24 cellular contexts compared by ENCODE assay signal in the genomic region with DNA sequence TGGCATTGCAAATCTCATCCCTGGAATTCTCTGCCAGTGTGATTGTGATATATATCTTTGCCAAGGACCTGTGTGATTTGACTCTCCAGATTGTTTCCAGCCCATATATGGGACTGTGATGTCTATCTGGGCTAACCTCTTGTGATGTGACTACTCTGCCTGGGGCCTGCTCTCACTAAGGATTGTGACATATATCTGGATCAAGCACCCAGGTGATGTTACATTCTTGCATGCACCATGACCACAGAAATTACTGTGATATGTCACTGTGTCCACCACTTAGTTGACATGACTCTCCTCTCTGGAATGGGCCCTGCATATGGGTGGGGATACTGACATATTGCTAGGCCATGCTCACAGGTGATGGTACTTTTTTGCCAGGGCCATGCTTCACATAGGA.
DNase-seq lines count a peak whose midpoint lies in the region; ATAC-seq lines count a peak whose summit lies in the region.
"Had no signal": no experiment of that assay in that cellular context is flagged by ENCODE, and none has a peak within 500 bp of the region (broad histone marks: within the 10 kb centered on the region; RNA-seq: fewer than 3 reads in every experiment).

No MANE protein-coding gene starts in this region.

- no peak overlapping the region for H3K4me3 Mint-ChIP-seq in stimulated activated naive CD8-positive, alpha-beta T cell treated with anti-CD3 and anti-CD28 coated beads, Interleukin-15, amount 100 ng/mL, for 72 hours
- H3K4me3 Mint-ChIP-seq in activated T-helper 17 cell treated with anti-CD3 and anti-CD28 coated beads, Interleukin-2, amount 50 U/mL, for 72 hours, result no peak overlapping the region
- H3K4me3 Mint-ChIP-seq in stimulated activated effector memory CD8-positive, alpha-beta T cell treated with anti-CD3 and anti-CD28 coated beads, Interleukin-12 subunit alpha, Interleukin-12 subunit beta, amount 100 ng/mL, for 72 hours, result no peak overlapping the region
- H3K4me3 Mint-ChIP-seq in activated CD4-positive, alpha-beta memory T cell treated with anti-CD3 and anti-CD28 coated beads for 36 hours, result no peak overlapping the region
- H3K4me3 Mint-ChIP-seq: CD14-positive monocyte; CD4-positive, alpha-beta memory T cell; CD4-positive, CD25-positive, alpha-beta regulatory T cell; CD8-positive, alpha-beta memory T cell had no signal

- CTCF ChIA-PET in activated CD4-positive, alpha-beta memory T cell treated with anti-CD3 and anti-CD28 coated beads for 36 hours (lab: Charles Lee), result no interaction called here

- intact Hi-C loops in activated CD4-positive, alpha-beta memory T cell treated with anti-CD3 and anti-CD28 coated beads for 36 hours (cut with micrococcal nuclease), result no loop called here

- no peaks in the 10 kb centered on the region for H3K27me3 Mint-ChIP-seq in stimulated activated naive CD8-positive, alpha-beta T cell treated with anti-CD3 and anti-CD28 coated beads, Interleukin-15, amount 100 ng/mL, for 72 hours
- H3K27me3 Mint-ChIP-seq in activated T-helper 17 cell treated with anti-CD3 and anti-CD28 coated beads, Interleukin-2, amount 50 U/mL, for 72 hours, result no peaks in the 10 kb centered on the region
- H3K27me3 Mint-ChIP-seq in activated CD4-positive, alpha-beta memory T cell treated with anti-CD3 and anti-CD28 coated beads for 36 hours, result no peaks in the 10 kb centered on the region
- H3K27me3 Mint-ChIP-seq: CD4-positive, alpha-beta memory T cell; CD4-positive, CD25-positive, alpha-beta regulatory T cell; CD8-positive, alpha-beta memory T cell had no signal

- DNase-seq in stimulated activated naive CD8-positive, alpha-beta T cell treated with anti-CD3 and anti-CD28 coated beads, Interleukin-15, amount 100 ng/mL, for 72 hours, result no peak
- no peak for DNase-seq in stimulated activated naive CD8-positive, alpha-beta T cell treated with anti-CD3 and anti-CD28 coated beads, Interleukin-15, Interleukin-2, amounts not matched to agents 100 U/mL and 50 U/mL, for 24 hours
- no peak for DNase-seq in stimulated activated effector memory CD8-positive, alpha-beta T cell treated with anti-CD3 and anti-CD28 coated beads, Interleukin-12 subunit alpha, Interleukin-12 subunit beta, amount 100 ng/mL, for 72 hours (ENCODE audit: low spot score in 2 of 2)
- no peak for DNase-seq in activated CD4-positive, alpha-beta memory T cell treated with anti-CD3 and anti-CD28 coated beads for 36 hours
- DNase-seq: 8988T; ACHN; BE2C; C1 segment of cervical spinal cord; CD4-positive, alpha-beta memory T cell; CD4-positive, CD25-positive, alpha-beta regulatory T cell; CD8-positive, alpha-beta memory T cell; COR-L47; DMS 273 treated with DMSO at 0.1 percent for 48 hours; DMS153; DMS53; DMS79; DND-41; EL; GDM1 had no signal

- H3K36me3 Mint-ChIP-seq in activated T-helper 17 cell treated with anti-CD3 and anti-CD28 coated beads, Interleukin-2, amount 50 U/mL, for 72 hours (ENCODE audit: low read depth), result no peaks in the 10 kb centered on the region
- H3K36me3 Mint-ChIP-seq in stimulated activated effector memory CD8-positive, alpha-beta T cell treated with anti-CD3 and anti-CD28 coated beads, Interleukin-12 subunit alpha, Interleukin-12 subunit beta, amount 100 ng/mL, for 72 hours, result no peaks in the 10 kb centered on the region
- no peaks in the 10 kb centered on the region for H3K36me3 Mint-ChIP-seq in activated CD4-positive, alpha-beta memory T cell treated with anti-CD3 and anti-CD28 coated beads for 36 hours
- H3K36me3 Mint-ChIP-seq: CD14-positive monocyte; CD4-positive, alpha-beta memory T cell; CD4-positive, CD25-positive, alpha-beta regulatory T cell; CD8-positive, alpha-beta memory T cell had no signal

- H3K4me1 Mint-ChIP-seq in stimulated activated naive CD8-positive, alpha-beta T cell treated with anti-CD3 and anti-CD28 coated beads, Interleukin-15, amount 100 ng/mL, for 72 hours, result no peaks in the 10 kb centered on the region
- no peaks in the 10 kb centered on the region for H3K4me1 Mint-ChIP-seq in activated T-helper 17 cell treated with anti-CD3 and anti-CD28 coated beads, Interleukin-2, amount 50 U/mL, for 72 hours
- no peaks in the 10 kb centered on the region for H3K4me1 Mint-ChIP-seq in stimulated activated effector memory CD8-positive, alpha-beta T cell treated with anti-CD3 and anti-CD28 coated beads, Interleukin-12 subunit alpha, Interleukin-12 subunit beta, amount 100 ng/mL, for 72 hours
- H3K4me1 Mint-ChIP-seq in activated CD4-positive, alpha-beta memory T cell treated with anti-CD3 and anti-CD28 coated beads for 36 hours (ENCODE audit: low read depth), result no peaks in the 10 kb centered on the region
- H3K4me1 Mint-ChIP-seq: CD14-positive monocyte; CD4-positive, alpha-beta memory T cell; CD4-positive, CD25-positive, alpha-beta regulatory T cell; CD8-positive, alpha-beta memory T cell had no signal

- POLR2A ChIA-PET in activated CD4-positive, alpha-beta memory T cell treated with anti-CD3 and anti-CD28 coated beads for 36 hours (lab: Charles Lee), result no interaction called here

- peak; percentile 39 for ATAC-seq in stimulated activated naive CD8-positive, alpha-beta T cell treated with anti-CD3 and anti-CD28 coated beads, Interleukin-15, amount 100 ng/mL, for 72 hours
- ATAC-seq in stimulated activated naive CD8-positive, alpha-beta T cell treated with anti-CD3 and anti-CD28 coated beads, Interleukin-15, Interleukin-2, amounts not matched to agents 100 U/mL and 50 U/mL, for 24 hours, result no peak
- peak; percentile 28 for ATAC-seq in activated T-helper 17 cell treated with anti-CD3 and anti-CD28 coated beads, Interleukin-2, amount 50 U/mL, for 72 hours (replicated peaks)
- ATAC-seq in stimulated activated effector memory CD8-positive, alpha-beta T cell treated with anti-CD3 and anti-CD28 coated beads, Interleukin-12 subunit alpha, Interleukin-12 subunit beta, amount 100 ng/mL, for 72 hours, result peak; percentile 43
- no peak for ATAC-seq in HG03175 (IDR thresholded peaks at IDR 0.05; ENCODE audit: unreplicated experiment)
- no peak for ATAC-seq in GM18909 (IDR thresholded peaks at IDR 0.05; ENCODE audit: poor library complexity, unreplicated experiment)
- ATAC-seq: GM12878 had no signal

- H3K9me3 Mint-ChIP-seq in stimulated activated naive CD8-positive, alpha-beta T cell treated with anti-CD3 and anti-CD28 coated beads, Interleukin-15, amount 100 ng/mL, for 72 hours, result peaks cover 9% of the 10 kb centered on the region in 2 donors
- H3K9me3 Mint-ChIP-seq in activated T-helper 17 cell treated with anti-CD3 and anti-CD28 coated beads, Interleukin-2, amount 50 U/mL, for 72 hours, result peaks cover 5% of the 10 kb centered on the region
- H3K9me3 Mint-ChIP-seq in stimulated activated effector memory CD8-positive, alpha-beta T cell treated with anti-CD3 and anti-CD28 coated beads, Interleukin-12 subunit alpha, Interleukin-12 subunit beta, amount 100 ng/mL, for 72 hours, result no peaks in the 10 kb centered on the region
- H3K9me3 Mint-ChIP-seq in activated CD4-positive, alpha-beta memory T cell treated with anti-CD3 and anti-CD28 coated beads for 36 hours, result peaks cover 3% of the 10 kb centered on the region

- no peak overlapping the region for H3K27ac Mint-ChIP-seq in stimulated activated naive CD8-positive, alpha-beta T cell treated with anti-CD3 and anti-CD28 coated beads, Interleukin-15, amount 100 ng/mL, for 72 hours
- H3K27ac Mint-ChIP-seq in activated T-helper 17 cell treated with anti-CD3 and anti-CD28 coated beads, Interleukin-2, amount 50 U/mL, for 72 hours, result no peak overlapping the region
- H3K27ac Mint-ChIP-seq in stimulated activated effector memory CD8-positive, alpha-beta T cell treated with anti-CD3 and anti-CD28 coated beads, Interleukin-12 subunit alpha, Interleukin-12 subunit beta, amount 100 ng/mL, for 72 hours, result no peak overlapping the region
- no peak overlapping the region for H3K27ac Mint-ChIP-seq in activated CD4-positive, alpha-beta memory T cell treated with anti-CD3 and anti-CD28 coated beads for 36 hours
- H3K27ac Mint-ChIP-seq: CD14-positive monocyte; CD4-positive, alpha-beta memory T cell; CD4-positive, CD25-positive, alpha-beta regulatory T cell; CD8-positive, alpha-beta memory T cell had no signal

Comparison
In these comparisons a context has a peak if more than half of its experiments do, and no peak if none do; other contexts are left out.
1. ATAC-seq: peak in stimulated activated naive CD8-positive, alpha-beta T cell treated with anti-CD3 and anti-CD28 coated beads, Interleukin-15, amount 100 ng/mL, for 72 hours (single experiment), activated T-helper 17 cell treated with anti-CD3 and anti-CD28 coated beads, Interleukin-2, amount 50 U/mL, for 72 hours (single experiment) and stimulated activated effector memory CD8-positive, alpha-beta T cell treated with anti-CD3 and anti-CD28 coated beads, Interleukin-12 subunit alpha, Interleukin-12 subunit beta, amount 100 ng/mL, for 72 hours (single experiment); none in stimulated activated naive CD8-positive, alpha-beta T cell treated with anti-CD3 and anti-CD28 coated beads, Interleukin-15, Interleukin-2, amounts not matched to agents 100 U/mL and 50 U/mL, for 24 hours (single experiment), HG03175 (single experiment) and GM18909 (single experiment).